Comparison of ENCODE assay signal across 11 cellular contexts in the genomic region with DNA sequence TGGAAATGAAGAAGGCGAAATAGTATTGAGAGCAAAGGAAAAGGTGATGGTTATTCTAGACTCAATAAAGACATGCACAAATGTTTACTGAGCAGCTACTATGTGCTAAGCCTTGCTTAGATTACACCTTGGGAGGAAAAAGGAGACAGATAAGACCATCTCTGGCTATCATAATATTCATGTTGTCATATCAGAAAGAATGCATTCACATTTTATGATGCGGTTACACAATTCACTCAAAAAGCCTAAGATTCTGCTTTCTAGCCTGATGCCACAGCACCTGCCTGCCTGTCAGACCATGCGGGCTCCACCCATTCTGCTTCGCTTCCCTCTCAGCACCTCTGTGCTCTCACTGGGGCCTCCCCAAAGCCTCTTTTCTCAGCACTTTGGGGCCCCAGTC.
"Had no signal": no experiment of that assay in that cellular context is flagged by ENCODE, and none has a peak within 500 bp of the region (broad histone marks: within the 10 kb centered on the region; RNA-seq: fewer than 3 reads in every experiment).

No MANE protein-coding gene starts in this region.

- H3K27ac Mint-ChIP-seq: activated CD4-positive, alpha-beta memory T cell treated with anti-CD3 and anti-CD28 coated beads for 36 hours; activated naive CD4-positive, alpha-beta T cell treated with anti-CD3 and anti-CD28 coated beads, Interleukin-2, amount 50 U/mL, for 72 hours; natural killer cell had no signal

- H3K27me3 ChIP-seq: esophagus squamous epithelium, heart right ventricle, stomach, tibial nerve had no signal

- H3K4me1 ChIP-seq: stomach had no signal

- H3K9me3 ChIP-seq: esophagus squamous epithelium, stomach had no signal

- H3K36me3 ChIP-seq: esophagus squamous epithelium, heart right ventricle, stomach, tibial nerve had no signal

- H3K27ac ChIP-seq: heart right ventricle, skin epidermis, tibial nerve had no signal

- H3K36me3 Mint-ChIP-seq: activated naive CD4-positive, alpha-beta T cell treated with anti-CD3 and anti-CD28 coated beads, Interleukin-2, amount 50 U/mL, for 72 hours; natural killer cell had no signal

- H3K4me3 ChIP-seq: esophagus squamous epithelium, heart right ventricle, skin epidermis, stomach, tibial nerve had no signal

- H3K4me3 Mint-ChIP-seq: activated CD4-positive, alpha-beta memory T cell treated with anti-CD3 and anti-CD28 coated beads for 36 hours; activated T-cell treated with anti-CD3 and anti-CD28 coated beads, Interleukin-2, amount 50 U/mL, for 4 hours; natural killer cell had no signal

- H3K9me3 Mint-ChIP-seq: natural killer cell had no signal

- DNase-seq: activated CD4-positive, alpha-beta memory T cell treated with anti-CD3 and anti-CD28 coated beads for 36 hours; activated CD4-positive, CD25-positive, alpha-beta regulatory T cell treated with anti-CD3 and anti-CD28 coated beads, Interleukin-2, amount 50 U/mL, for 72 hours; activated effector memory CD4-positive, alpha-beta T cell treated with anti-CD3 and anti-CD28 coated beads, Interleukin-2, amount 50 U/mL, for 16 hours; activated T-cell treated with anti-CD3 and anti-CD28 coated beads, Interleukin-2, amount 50 U/mL, for 4 hours; esophagus squamous epithelium; natural killer cell; stomach had no signal

- ATAC-seq: activated naive CD4-positive, alpha-beta T cell treated with anti-CD3 and anti-CD28 coated beads, Interleukin-2, amount 50 U/mL, for 72 hours; activated T-cell treated with anti-CD3 and anti-CD28 coated beads, Interleukin-2, amount 50 U/mL, for 4 hours; natural killer cell had no signal

- H3K4me1 Mint-ChIP-seq: natural killer cell had no signal
